ENCODE assay signal across 8 cellular contexts in genomic region chr16:5033256-5034166, GRCh38. TPM values are rescaled to one million over a fixed set of nuclear protein-coding genes. Genes with fewer than 3 reads are reported as not detected.
DNase-seq lines count a peak whose midpoint lies in the region; ATAC-seq, FAIRE-seq and TF ChIP-seq lines count a peak whose summit lies in the region.

NAGPA (minus strand) TSS chr16:5033935; CDS start chr16:5033914, 21 bp downstream.

- FAIRE-seq in keratinocyte (lab: Jason Lieb, UNC) = peak; percentile 82

- POLR2A ChIA-PET in AG04450 (lab: Yijun Ruan, JAX) = interaction anchor here (0.7 to 1.4 kb wide), 6 partner anchors 13 to 299 kb away, joined by 3 to 6 read pairs (median 4); partner anchors contain the start of genes ALG1, ANKS3, DNAAF8 and SEC14L5

- H3K9me3 ChIP-seq in AG04450 (ENCODE audit: control insufficient read depth, insufficient read depth, low read length) (no peaks in the 10 kb centered on the region), keratinocyte (ENCODE audit: control insufficient read depth, low read depth, low read length) (no peaks in the 10 kb centered on the region)

- peaks cover 21% of the 10 kb centered on the region for H3K4me1 ChIP-seq in keratinocyte (ENCODE audit: control insufficient read depth, extremely low read depth, insufficient read depth, low read length)

- H3K36me3 ChIP-seq in keratinocyte (ENCODE audit: control insufficient read depth in 2 of 2, extremely low read depth in 1 of 2, insufficient read depth in 2 of 2, low read length in 2 of 2) = no peaks in the 10 kb centered on the region

- no peaks in the 10 kb centered on the region for H4K20me1 ChIP-seq in keratinocyte (ENCODE audit: control insufficient read depth, extremely low read depth, insufficient read depth, low read length)

- dilution Hi-C loops in keratinocyte (cut with MboI; ENCODE audit: extremely low pct_ligation_motif_present, low sequenced_read_pairs) = no loop called here

- no peaks in the 10 kb centered on the region for H3K9me1 ChIP-seq in keratinocyte (ENCODE audit: control insufficient read depth, extremely low read depth, insufficient read depth, low read length)

- H3K9ac ChIP-seq in keratinocyte (ENCODE audit: control insufficient read depth, extremely low read depth, insufficient read depth, low read length) = peak within 1 kb of the TSS; percentile 82

- ATAC-seq in GM18870 (IDR thresholded peaks at IDR 0.05; ENCODE audit: unreplicated experiment) = peak; percentile 43
- peak; percentile 84 for ATAC-seq in HG03108 (IDR thresholded peaks at IDR 0.05; ENCODE audit: unreplicated experiment)

- H3K27ac ChIP-seq in AG04450 (ENCODE audit: low read depth, low read length) (peak within 1 kb of the TSS; percentile 57), keratinocyte (ENCODE audit: control insufficient read depth, insufficient read depth, low read length) (peak within 1 kb of the TSS; percentile 62)

- CTCF ChIA-PET in AG04450 (lab: Charles Lee) = interaction anchor here (0.6 kb wide), 1 partner anchor 9 kb away, joined by 4 read pairs; no protein-coding TSS in a partner anchor

- H2AFZ ChIP-seq in keratinocyte (ENCODE audit: control insufficient read depth, low read length) = peak within 1 kb of the TSS; percentile 96

- TF ChIP-seq CTCF in AG04450 (IDR thresholded peaks at IDR 0.05; ENCODE audit: low read depth, low read length) = no peak
- TF ChIP-seq CTCF in keratinocyte (optimal IDR thresholded peaks at IDR 0.05 in 1 of 3, IDR thresholded peaks at IDR 0.05 in 1 of 3, conservative IDR thresholded peaks at IDR 0.05 in 1 of 3; ENCODE audit: extremely low read depth in 1 of 3, insufficient read depth in 2 of 3, low read length in 3 of 3) = no peak

- H3K79me2 ChIP-seq in keratinocyte (ENCODE audit: control insufficient read depth, insufficient read depth, low read length) = no peaks in the 10 kb centered on the region

- H3K4me3 ChIP-seq in AG04450 (ENCODE audit: low read depth, low read length) (peak within 1 kb of the TSS; percentile 80), keratinocyte (ENCODE audit: control insufficient read depth in 2 of 3, extremely low read depth in 1 of 3, insufficient read depth in 2 of 3, low read depth in 1 of 3, low read length in 3 of 3) (peak within 1 kb of the TSS; percentile 78 to 88 (median 87))

- H3K27me3 ChIP-seq in AG04450 (ENCODE audit: control insufficient read depth, insufficient read depth, low read length) = no peaks in the 10 kb centered on the region
- no peaks in the 10 kb centered on the region for H3K27me3 ChIP-seq in keratinocyte (ENCODE audit: control insufficient read depth, extremely low read depth, insufficient read depth, low read length)

- DNase-seq in AG04450 (ENCODE audit: low read depth, low spot score) = peak; percentile 68
- peak; percentile 57 for DNase-seq in NCI-H2227 treated with DMSO at 0.1 percent for 48 hours (lab: John Stamatoyannopoulos, UW)
- peak; percentile 84 for DNase-seq in activated CD4-positive, CD25-positive, alpha-beta regulatory T cell treated with anti-CD3 and anti-CD28 coated beads, Interleukin-2, amount 50 U/mL, for 72 hours
- peak; percentile 87 for DNase-seq in cerebellar cortex (ENCODE audit: low spot score)
- peak; percentile 26 for DNase-seq in keratinocyte (ENCODE audit: low read depth, low spot score)
- DNase-seq in stimulated activated CD4-positive, alpha-beta T cell treated with anti-CD3 and anti-CD28 coated beads, Interleukin-12 subunit alpha, Interleukin-12 subunit beta, amount 100 ng/mL, for 4 hours = peak; percentile 81

- peak within 1 kb of the TSS; percentile 99 for H3K4me2 ChIP-seq in keratinocyte (ENCODE audit: control insufficient read depth, extremely low read depth, insufficient read depth, low read depth, low read length)

RNA-seq across cellular contexts. Expression of gene NAGPA, which starts in this region (rescaled TPM):
- polyA plus RNA-seq in AG04450 (2011; rRNA removed) (7.9 and 8.9 TPM in 2 replicates), keratinocyte (5.0 to 7.3 TPM (median 7.2 TPM) in 3 replicates)
- polyA minus RNA-seq in AG04450 (2011; rRNA and poly(A)+ RNA removed) = 5.7 and 8.4 TPM in 2 replicates
- polyA plus RNA-seq in keratinocyte (2011; ENCODE audit: low read depth) = 4.5 TPM
- 3.1 and 6.6 TPM in 2 replicates for polyA plus RNA-seq in keratinocyte (2011; cell fraction: cytosol; rRNA removed)
- polyA plus RNA-seq in keratinocyte (2011; cell fraction: nucleus; rRNA removed) = 16.0 and 20.1 TPM in 2 replicates
- polyA plus RNA-seq in keratinocyte (2012; ENCODE audit: low replicate concordance) = 5.4 and 7.4 TPM in 2 replicates
- 3.8 to 8.0 TPM (median 5.9 TPM) in 3 replicates for polyA minus RNA-seq in keratinocyte
- 12.1 TPM for polyA minus RNA-seq in keratinocyte (2011; cell fraction: cytosol; rRNA and poly(A)+ RNA removed)
- 13.6 and 16.0 TPM in 2 replicates for polyA minus RNA-seq in keratinocyte (2011; cell fraction: nucleus; rRNA and poly(A)+ RNA removed)

Comparison
In these comparisons a context has a peak if more than half of its experiments do, and no peak if none do; other contexts are left out.
1. Peak in every context shown above with its lines: DNase-seq, ATAC-seq, H3K4me3 ChIP-seq and H3K27ac ChIP-seq.
2. DNase-seq: peak in every context shown above with its lines; median percentile 87 in cerebellar cortex; 84 in activated CD4-positive, CD25-positive, alpha-beta regulatory T cell treated with anti-CD3 and anti-CD28 coated beads, Interleukin-2, amount 50 U/mL, for 72 hours; 81 in stimulated activated CD4-positive, alpha-beta T cell treated with anti-CD3 and anti-CD28 coated beads, Interleukin-12 subunit alpha, Interleukin-12 subunit beta, amount 100 ng/mL, for 4 hours; 68 in AG04450; 57 in NCI-H2227 treated with DMSO at 0.1 percent for 48 hours; 26 in keratinocyte.